Comparison of ENCODE assay signal across 12 cellular contexts in genomic region chr16:86578056-86578455, GRCh38. TPM values are rescaled to one million over a fixed set of nuclear protein-coding genes. Genes with fewer than 3 reads are reported as not detected.
DNase-seq lines count a peak whose midpoint lies in the region; TF ChIP-seq lines count a peak whose summit lies in the region.
"Had no signal": no experiment of that assay in that cellular context is flagged by ENCODE, and none has a peak within 500 bp of the region (broad histone marks: within the 10 kb centered on the region; RNA-seq: fewer than 3 reads in every experiment).

No MANE protein-coding gene starts in this region.

- H3K27me3 Mint-ChIP-seq in Calu3 (ENCODE audit: unreplicated experiment) = no peaks in the 10 kb centered on the region

- no peaks in the 10 kb centered on the region for H3K9me3 Mint-ChIP-seq in Calu3 (ENCODE audit: low read depth, unreplicated experiment)

- H2BK5ac ChIP-seq in neuronal stem cell (ENCODE audit: low read length) = no peak overlapping the region

- no peak overlapping the region for H4K91ac ChIP-seq in neuronal stem cell (ENCODE audit: low read depth, low read length, poor library complexity)

- H2BK12ac ChIP-seq in neuronal stem cell (ENCODE audit: low read length) = no peak overlapping the region

- H3K36me3 Mint-ChIP-seq in Calu3 (ENCODE audit: insufficient read depth, unreplicated experiment) = peaks cover 67% of the 10 kb centered on the region

- intact Hi-C loops in Calu3 (cut with micrococcal nuclease; ENCODE audit: unreplicated experiment) = loop anchor here (5.0 kb wide), 1 partner anchor 299 kb away; no protein-coding TSS in a partner anchor

- no peak overlapping the region for H3K14ac ChIP-seq in neuronal stem cell (ENCODE audit: low read length)

- peaks cover 63% of the 10 kb centered on the region for H3K4me1 Mint-ChIP-seq in Calu3 (ENCODE audit: low read depth, unreplicated experiment)

- no peak overlapping the region for H3K9ac ChIP-seq in neuronal stem cell (ENCODE audit: low read depth, low read length, poor library complexity)
- H3K9ac ChIP-seq: BLaER1 treated with 17β-estradiol and CSF1 and Interleukin-3, amounts not matched to agents 10 nM and 100 nM had no signal

- BruUV-seq in Calu3 (replicated peaks; lab: Mats Ljungman, UMichigan) = no TSS peak

- H3K4me3 ChIP-seq in SJCRH30 (peak overlapping the region; percentile 63), neuronal stem cell (ENCODE audit: low read length in 2 of 2) (no peak overlapping the region)

- no peak overlapping the region for H3K18ac ChIP-seq in neuronal stem cell (ENCODE audit: low read length)

- H4K8ac ChIP-seq in neuronal stem cell (ENCODE audit: low read depth, low read length) = no peak overlapping the region

- no peak overlapping the region for H2AFZ ChIP-seq in neuronal stem cell (ENCODE audit: low read length)

- H3K4me1 ChIP-seq in SJCRH30 (no peaks in the 10 kb centered on the region; the same call in 1 of the 2 replicates), neuronal stem cell (ENCODE audit: control insufficient read depth in 2 of 2, insufficient read depth in 1 of 2, low read depth in 1 of 2, low read length in 2 of 2) (peaks cover 0 to 17% of the 10 kb centered on the region in 2 donors)

- H3K4ac ChIP-seq in neuronal stem cell (ENCODE audit: low read length) = no peak overlapping the region

- peak overlapping the region; percentile 76 for H3K4me3 Mint-ChIP-seq in Calu3 (ENCODE audit: low read depth, unreplicated experiment)

- H3K9me3 ChIP-seq in SJCRH30 (replicated peaks) (no peaks in the 10 kb centered on the region), neuronal stem cell (replicated peaks in 1 of 2; ENCODE audit: control insufficient read depth in 2 of 2, insufficient read depth in 1 of 2, low read depth in 1 of 2, low read length in 2 of 2) (peaks cover 0 to 1% of the 10 kb centered on the region in 2 donors)
- H3K9me3 ChIP-seq: spleen had no signal

- H3K27me3 ChIP-seq in SJCRH30 (no peaks in the 10 kb centered on the region), neuronal stem cell (ENCODE audit: control insufficient read depth in 3 of 3, insufficient read depth in 3 of 3, low read depth in 1 of 3, low read length in 3 of 3) (peaks cover 50 to 100% (median 81%) of the 10 kb centered on the region in 3 experiments)

- no peak overlapping the region for H2BK15ac ChIP-seq in neuronal stem cell (ENCODE audit: low read length)

- peak overlapping the region; percentile 88 for H3K27ac Mint-ChIP-seq in Calu3 (ENCODE audit: unreplicated experiment)

- no peak overlapping the region for H2AK5ac ChIP-seq in neuronal stem cell (ENCODE audit: low read depth, low read length)

- no peaks in the 10 kb centered on the region for H3K79me1 ChIP-seq in neuronal stem cell (ENCODE audit: low read depth, low read length)

- no CpG with 5 or more reads among the region's 10 CpGs for WGBS in neuronal stem cell (ENCODE audit: extremely low coverage in 2 of 2, insufficient read length in 2 of 2, insufficient replicate concordance in 1 of 2), 2 donors

- H3K23ac ChIP-seq in neuronal stem cell (ENCODE audit: low read depth, low read length, poor library complexity) = peak overlapping the region; percentile 6

- TF ChIP-seq CTCF in Calu3 (IDR thresholded peaks at IDR 0.05; ENCODE audit: unreplicated experiment) (no peak), GM10248 (IDR thresholded peaks at IDR 0.05; ENCODE audit: control extremely low read depth, extremely low read depth, low read depth, missing control alignments) (no peak)

- H3K36me3 ChIP-seq in SJCRH30 (0 out of 2 replicates have a peak, but pooled peaks cover 2% of the 10 kb centered on the region), neuronal stem cell (replicated peaks in 1 of 2; ENCODE audit: control insufficient read depth in 2 of 2, insufficient read depth in 2 of 2, low read length in 2 of 2) (no peaks in the 10 kb centered on the region)
- H3K36me3 ChIP-seq: BLaER1 treated with 17β-estradiol and CSF1 and Interleukin-3, amounts not matched to agents 10 nM and 100 nM; spleen had no signal

- POLR2A ChIA-PET in GM10248 (lab: Yijun Ruan, JAX) = no interaction called here

- no peak overlapping the region for H2BK120ac ChIP-seq in neuronal stem cell (ENCODE audit: low read depth, low read length)

- no peak overlapping the region for H3K4me2 ChIP-seq in neuronal stem cell (ENCODE audit: insufficient read depth, low read length, poor library complexity, severe bottlenecking)

- CTCF ChIA-PET in Calu3 (lab: Charles Lee) = interaction anchor here (1.2 to 3.1 kb wide), 3 partner anchors 12 to 296 kb away, joined by 3 to 11 read pairs (median 3); no protein-coding TSS in a partner anchor
- CTCF ChIA-PET in GM10248 (lab: Yijun Ruan, JAX) = interaction anchor here (1.1 to 1.3 kb wide), 2 partner anchors 14 to 484 kb away, joined by 4 read pairs; no protein-coding TSS in a partner anchor

- no peak for DNase-seq in Calu3
- DNase-seq in SJCRH30 = peak in 1 of 2 experiments; percentile 74
- peak; percentile 84 for DNase-seq in fibroblast of peridontal ligament (ENCODE audit: extremely low read depth)
- no peak for DNase-seq in neuronal stem cell (ENCODE audit: low spot score)
- no peak for DNase-seq in GM10248 (ENCODE audit: extremely low spot score)
- no peak for DNase-seq in OCI-M2 (lab: John Stamatoyannopoulos, UW; ENCODE audit: unreplicated experiment)
- DNase-seq in DMS153 (lab: John Stamatoyannopoulos, UW) = no peak
- no peak for DNase-seq in HuH-7.5 (ENCODE audit: low spot score)
- DNase-seq: spleen had no signal

- H3K27ac ChIP-seq in SJCRH30 (peak overlapping the region; percentile 78), neuronal stem cell (replicated peaks; ENCODE audit: low read length) (no peak overlapping the region)
- H3K27ac ChIP-seq: BLaER1 treated with 17β-estradiol and CSF1 and Interleukin-3, amounts not matched to agents 10 nM and 100 nM; spleen had no signal

RNA-seq across cellular contexts. Expression of gene FOXL1, which starts 0.3 kb away (rescaled TPM):
- 13.3 and 14.5 TPM in 2 replicates for total RNA-seq in Calu3 (2022)
- 4.0 and 5.5 TPM in 2 replicates for total RNA-seq in SJCRH30 (2014; rRNA removed; shearing (Covaris generic))
- 0.04 TPM for polyA plus RNA-seq in neuronal stem cell (2013, experiment 1 of 2)
- polyA plus RNA-seq in neuronal stem cell (2013, experiment 2 of 2) = 0.07 TPM
- total RNA-seq: activated CD8-positive, alpha-beta memory T cell treated with anti-CD3 and anti-CD28 coated beads for 36 hours; spleen had no signal

RNA-seq across cellular contexts. Expression of gene FOXC2, which starts 11.4 kb away (rescaled TPM):
- total RNA-seq in Calu3 (2022) = 8.7 and 10.9 TPM in 2 replicates
- total RNA-seq in SJCRH30 (2014; rRNA removed; shearing (Covaris generic)) = 3.0 and 3.1 TPM in 2 replicates
- 0.15 TPM for polyA plus RNA-seq in neuronal stem cell (2013, experiment 1 of 2)
- 0.12 TPM for polyA plus RNA-seq in neuronal stem cell (2013, experiment 2 of 2)
- total RNA-seq: activated CD8-positive, alpha-beta memory T cell treated with anti-CD3 and anti-CD28 coated beads for 36 hours; NCI-H460; spleen had no signal

RNA-seq across cellular contexts. Expression of gene MTHFSD, which starts 23.0 kb away (rescaled TPM):
- 47.8 and 48.9 TPM in 2 replicates for total RNA-seq in Calu3 (2022)
- 5.9 and 7.2 TPM in 2 replicates for total RNA-seq in SJCRH30 (2014; rRNA removed; shearing (Covaris generic))
- 12.3 TPM for polyA plus RNA-seq in neuronal stem cell (2013, experiment 1 of 2)
- polyA plus RNA-seq in neuronal stem cell (2013, experiment 2 of 2) = 12.6 TPM
